Comparison of ENCODE assay signal across 15 cellular contexts in genomic region chr16:26665166-26665939, GRCh38.
DNase-seq lines count a peak whose midpoint lies in the region; ATAC-seq and TF ChIP-seq lines count a peak whose summit lies in the region.
"Had no signal": no experiment of that assay in that cellular context is flagged by ENCODE, and none has a peak within 500 bp of the region (broad histone marks: within the 10 kb centered on the region; RNA-seq: fewer than 3 reads in every experiment).

No MANE protein-coding gene starts in this region.

- H3K9me2 ChIP-seq in OCI-LY7 (ENCODE audit: insufficient read depth, low read length) = no peaks in the 10 kb centered on the region

- no peak overlapping the region for H3K4me2 ChIP-seq in OCI-LY7 (ENCODE audit: low read length)

- intact Hi-C loops in OCI-LY7 (cut with micrococcal nuclease; ENCODE audit: unreplicated experiment) = no loop called here

- no peak overlapping the region for H3K27ac ChIP-seq in OCI-LY7 (ENCODE audit: low read depth, low read length, poor library complexity, severe bottlenecking)
- H3K27ac ChIP-seq: breast epithelium, gastroesophageal sphincter had no signal

- POLR2A ChIA-PET in OCI-LY7 (lab: Charles Lee) = interaction anchor here (0.6 to 2.6 kb wide), 8 partner anchors 10 to 122 kb away, joined by 3 to 9 read pairs (median 3); no protein-coding TSS in a partner anchor

- CTCF ChIA-PET in OCI-LY7 (lab: Charles Lee; ENCODE audit: unreplicated experiment) = interaction anchor here (1.1 to 1.9 kb wide), 2 partner anchors 20 to 34 kb away, joined by 3 to 5 read pairs; no protein-coding TSS in a partner anchor

- BruUV-seq in OCI-LY7 (replicated peaks; lab: Mats Ljungman, UMichigan) = no TSS peak

- H3K36me3 Mint-ChIP-seq in activated naive CD8-positive, alpha-beta T cell treated with anti-CD3 and anti-CD28 coated beads for 36 hours = no peaks in the 10 kb centered on the region
- H3K36me3 Mint-ChIP-seq: stimulated activated naive B cell treated with anti-CD40 and anti-IgM and Interleukin-4, amounts not matched to agents 10 μg/mL and 1 μg/mL and 100 μg/mL, for 72 hours had no signal

- peaks cover 10% of the 10 kb centered on the region for H3K4me1 Mint-ChIP-seq in activated naive CD8-positive, alpha-beta T cell treated with anti-CD3 and anti-CD28 coated beads for 36 hours
- H3K4me1 Mint-ChIP-seq: stimulated activated naive B cell treated with anti-CD40 and anti-IgM and Interleukin-4, amounts not matched to agents 10 μg/mL and 1 μg/mL and 100 μg/mL, for 72 hours had no signal

- no peaks in the 10 kb centered on the region for H4K20me1 ChIP-seq in OCI-LY7 (ENCODE audit: insufficient read depth, low read length)

- no peaks in the 10 kb centered on the region for H3K36me3 ChIP-seq in OCI-LY7 (ENCODE audit: insufficient read depth, low read length)
- H3K36me3 ChIP-seq: breast epithelium, gastroesophageal sphincter had no signal

- ATAC-seq in HG03175 (IDR thresholded peaks at IDR 0.05; ENCODE audit: unreplicated experiment) = no peak
- ATAC-seq: gastroesophageal sphincter; mucosa of descending colon; stimulated activated naive B cell treated with anti-CD40 and anti-IgM and Interleukin-4, amounts not matched to agents 10 μg/mL and 1 μg/mL and 100 μg/mL, for 72 hours had no signal

- peaks cover 37% of the 10 kb centered on the region for H3K27me3 Mint-ChIP-seq in activated naive CD8-positive, alpha-beta T cell treated with anti-CD3 and anti-CD28 coated beads for 36 hours

- no peaks in the 10 kb centered on the region for H3K79me2 ChIP-seq in OCI-LY7 (ENCODE audit: insufficient read depth, low read depth, low read length)

- H3K4me3 ChIP-seq in OCI-LY7 (ENCODE audit: low read depth, low read length, poor library complexity, severe bottlenecking) = no peak overlapping the region
- H3K4me3 ChIP-seq: breast epithelium, gastroesophageal sphincter, mucosa of descending colon had no signal

- no peak overlapping the region; the same call in 1 of the 2 replicates for H2AFZ ChIP-seq in OCI-LY7 (ENCODE audit: low read length)

- H3K4me1 ChIP-seq in OCI-LY7 (ENCODE audit: insufficient read depth, low read length, poor library complexity, severe bottlenecking) = peaks cover 20% of the 10 kb centered on the region
- H3K4me1 ChIP-seq: breast epithelium, gastroesophageal sphincter had no signal

- no peak for TF ChIP-seq CTCF in OCI-LY7 (conservative IDR thresholded peaks at IDR 0.05; ENCODE audit: low read length)

- DNase-seq in stimulated activated CD4-positive, alpha-beta T cell treated with anti-CD3 and anti-CD28 coated beads, Interleukin-12 subunit alpha, Interleukin-12 subunit beta, amount 100 ng/mL, for 4 hours = peak; percentile 12
- no peak for DNase-seq in stimulated activated CD4-positive, alpha-beta T cell treated with anti-CD3 and anti-CD28 coated beads, Interleukin-4, amount 100 ng/mL, for 4 hours
- DNase-seq in NCI-H526 treated with DMSO at 0.1 percent for 48 hours (lab: John Stamatoyannopoulos, UW) (peak; percentile 80), HuH-7.5 (ENCODE audit: low spot score) (no peak), T-helper 9 cell (no peak), OCI-LY7 (ENCODE audit: low spot score) (no peak)
- DNase-seq in activated naive CD8-positive, alpha-beta T cell treated with anti-CD3 and anti-CD28 coated beads for 36 hours = peak; percentile 4
- DNase-seq: endodermal cell; islet precursor cell; mucosa of descending colon; NCI-H524; stimulated activated naive B cell treated with anti-CD40 and anti-IgM and Interleukin-4, amounts not matched to agents 10 μg/mL and 1 μg/mL and 100 μg/mL, for 72 hours had no signal

- H3K27ac Mint-ChIP-seq in activated naive CD8-positive, alpha-beta T cell treated with anti-CD3 and anti-CD28 coated beads for 36 hours = no peak overlapping the region
- H3K27ac Mint-ChIP-seq: endodermal cell; stimulated activated naive B cell treated with anti-CD40 and anti-IgM and Interleukin-4, amounts not matched to agents 10 μg/mL and 1 μg/mL and 100 μg/mL, for 72 hours had no signal

- H3K9me3 Mint-ChIP-seq in activated naive CD8-positive, alpha-beta T cell treated with anti-CD3 and anti-CD28 coated beads for 36 hours = no peaks in the 10 kb centered on the region
- H3K9me3 Mint-ChIP-seq: endodermal cell had no signal

- no peaks in the 10 kb centered on the region for H3K9me3 ChIP-seq in OCI-LY7 (ENCODE audit: low read length)
- H3K9me3 ChIP-seq: breast epithelium, mucosa of descending colon had no signal

- no peak overlapping the region for H3K4me3 Mint-ChIP-seq in activated naive CD8-positive, alpha-beta T cell treated with anti-CD3 and anti-CD28 coated beads for 36 hours
- H3K4me3 Mint-ChIP-seq: endodermal cell; stimulated activated naive B cell treated with anti-CD40 and anti-IgM and Interleukin-4, amounts not matched to agents 10 μg/mL and 1 μg/mL and 100 μg/mL, for 72 hours had no signal

Comparison
In these comparisons a context has a peak if more than half of its experiments do, and no peak if none do; other contexts are left out.
1. DNase-seq: peak in stimulated activated CD4-positive, alpha-beta T cell treated with anti-CD3 and anti-CD28 coated beads, Interleukin-12 subunit alpha, Interleukin-12 subunit beta, amount 100 ng/mL, for 4 hours (single experiment), NCI-H526 treated with DMSO at 0.1 percent for 48 hours (single experiment) and activated naive CD8-positive, alpha-beta T cell treated with anti-CD3 and anti-CD28 coated beads for 36 hours (single experiment); none in stimulated activated CD4-positive, alpha-beta T cell treated with anti-CD3 and anti-CD28 coated beads, Interleukin-4, amount 100 ng/mL, for 4 hours (0 of 2), HuH-7.5 (single experiment), T-helper 9 cell (single experiment) and OCI-LY7 (single experiment).